ENCODE assay signal across 9 cellular contexts in genomic region chr6:149717588-149718458, GRCh38. TPM values are rescaled to one million over a fixed set of nuclear protein-coding genes. Genes with fewer than 3 reads are reported as not detected.
DNase-seq lines count a peak whose midpoint lies in the region; ATAC-seq, FAIRE-seq and TF ChIP-seq lines count a peak whose summit lies in the region.
"Had no signal": no experiment of that assay in that cellular context is flagged by ENCODE, and none has a peak within 500 bp of the region (broad histone marks: within the 10 kb centered on the region; RNA-seq: fewer than 3 reads in every experiment).

Gene LATS1 (minus strand): TSS chr6:149718101. CDS start chr6:149702126, 15,975 bp downstream.

- dilution Hi-C loops in keratinocyte (cut with MboI; ENCODE audit: extremely low pct_ligation_motif_present, low sequenced_read_pairs) = no loop called here

- peak within 1 kb of the TSS; percentile 99 for H3K4me2 ChIP-seq in keratinocyte (ENCODE audit: control insufficient read depth, extremely low read depth, insufficient read depth, low read depth, low read length)

- FAIRE-seq in keratinocyte (lab: Jason Lieb, UNC) = no peak
- FAIRE-seq: TTC549 had no signal

- DNase-seq in AG10803 (ENCODE audit: low read depth) (peak; percentile 89), NCI-H446 treated with DMSO at 0.1 percent for 48 hours (lab: John Stamatoyannopoulos, UW) (peak; percentile 38), keratinocyte (ENCODE audit: low read depth, low spot score) (peak; percentile 40)
- peak; percentile 85 to 87 for DNase-seq in central memory CD8-positive, alpha-beta T cell (ENCODE audit: low spot score in 2 of 2)
- DNase-seq in stimulated activated CD4-positive, alpha-beta T cell treated with anti-CD3 and anti-CD28 coated beads, Interleukin-15, amount 100 ng/mL, for 1 hour (ENCODE audit: low read depth in 1 of 2, low spot score in 1 of 2) = peak; percentile 79 to 89

- H3K27ac Mint-ChIP-seq in central memory CD8-positive, alpha-beta T cell (ENCODE audit: low read depth) = peak within 1 kb of the TSS; percentile 93

- H4K20me1 ChIP-seq in keratinocyte (ENCODE audit: control insufficient read depth, extremely low read depth, insufficient read depth, low read length) = no peaks in the 10 kb centered on the region

- H3K27me3 Mint-ChIP-seq in central memory CD8-positive, alpha-beta T cell = no peaks in the 10 kb centered on the region

- H3K36me3 ChIP-seq in keratinocyte (ENCODE audit: control insufficient read depth in 2 of 2, extremely low read depth in 1 of 2, insufficient read depth in 2 of 2, low read length in 2 of 2) = no peaks in the 10 kb centered on the region

- H3K79me2 ChIP-seq in keratinocyte (ENCODE audit: control insufficient read depth, insufficient read depth, low read length) = peaks cover 56% of the 10 kb centered on the region

- ATAC-seq in GM19035 (IDR thresholded peaks at IDR 0.05; ENCODE audit: unreplicated experiment) (peak; percentile 91), HG03342 (IDR thresholded peaks at IDR 0.05; ENCODE audit: unreplicated experiment) (peak; percentile 92)
- ATAC-seq in activated CD4-positive, CD25-positive, alpha-beta regulatory T cell treated with anti-CD3 and anti-CD28 coated beads, Interleukin-2, amount 50 U/mL, for 24 hours = peak; percentile 95 to 96
- ATAC-seq in central memory CD8-positive, alpha-beta T cell (replicated peaks; ENCODE audit: extremely low read depth, poor library complexity, severe bottlenecking) = peak; percentile 94

- H2AFZ ChIP-seq in keratinocyte (ENCODE audit: control insufficient read depth, low read length) = peak within 1 kb of the TSS; percentile 97

- peak within 1 kb of the TSS; percentile 98 for H3K9ac ChIP-seq in keratinocyte (ENCODE audit: control insufficient read depth, extremely low read depth, insufficient read depth, low read length)

- H3K9me3 ChIP-seq in keratinocyte (ENCODE audit: control insufficient read depth, low read depth, low read length) = no peaks in the 10 kb centered on the region

- H3K4me1 Mint-ChIP-seq in central memory CD8-positive, alpha-beta T cell = peaks cover 27% of the 10 kb centered on the region

- H3K4me3 ChIP-seq in AG10803 (ENCODE audit: low read length) (peak within 1 kb of the TSS; percentile 91), keratinocyte (ENCODE audit: control insufficient read depth in 2 of 3, extremely low read depth in 1 of 3, insufficient read depth in 2 of 3, low read depth in 1 of 3, low read length in 3 of 3) (peak within 1 kb of the TSS; percentile 72 to 99 (median 78))

- no peaks in the 10 kb centered on the region for H3K9me3 Mint-ChIP-seq in central memory CD8-positive, alpha-beta T cell

- peak within 1 kb of the TSS; percentile 87 for H3K4me3 Mint-ChIP-seq in central memory CD8-positive, alpha-beta T cell

- no peaks in the 10 kb centered on the region for H3K9me1 ChIP-seq in keratinocyte (ENCODE audit: control insufficient read depth, extremely low read depth, insufficient read depth, low read length)

- H3K27ac ChIP-seq in keratinocyte (ENCODE audit: control insufficient read depth, insufficient read depth, low read length) = peak within 1 kb of the TSS; percentile 95

- H3K4me1 ChIP-seq in keratinocyte (ENCODE audit: control insufficient read depth, extremely low read depth, insufficient read depth, low read length) = peaks cover 11% of the 10 kb centered on the region

- H3K36me3 Mint-ChIP-seq in central memory CD8-positive, alpha-beta T cell (ENCODE audit: insufficient read depth) = peaks cover 14% of the 10 kb centered on the region

- TF ChIP-seq CTCF in AG10803 (conservative IDR thresholded peaks at IDR 0.05; ENCODE audit: low read length) = no peak
- no peak for TF ChIP-seq CTCF in keratinocyte (optimal IDR thresholded peaks at IDR 0.05 in 1 of 3, IDR thresholded peaks at IDR 0.05 in 1 of 3, conservative IDR thresholded peaks at IDR 0.05 in 1 of 3; ENCODE audit: extremely low read depth in 1 of 3, insufficient read depth in 2 of 3, low read length in 3 of 3)

- no peaks in the 10 kb centered on the region for H3K27me3 ChIP-seq in keratinocyte (ENCODE audit: control insufficient read depth, extremely low read depth, insufficient read depth, low read length)

RNA-seq across cellular contexts. Expression of gene LATS1, which starts in this region (rescaled TPM):
- polyA plus RNA-seq in keratinocyte = 6.5 to 16.2 TPM (median 11.3 TPM) in 3 replicates
- polyA plus RNA-seq in keratinocyte (2011; ENCODE audit: low read depth) = 8.2 TPM
- polyA plus RNA-seq in keratinocyte (2011; cell fraction: cytosol; rRNA removed) = 5.1 and 10.8 TPM in 2 replicates
- polyA plus RNA-seq in keratinocyte (2011; cell fraction: nucleus; rRNA removed) = 22.7 TPM in 2 replicates
- 7.2 and 9.2 TPM in 2 replicates for polyA plus RNA-seq in keratinocyte (2012; ENCODE audit: low replicate concordance)
- polyA minus RNA-seq in keratinocyte = 16.0 to 30.9 TPM (median 17.2 TPM) in 3 replicates
- polyA minus RNA-seq in keratinocyte (2011; cell fraction: cytosol; rRNA and poly(A)+ RNA removed) = 10.7 TPM
- polyA minus RNA-seq in keratinocyte (2011; cell fraction: nucleus; rRNA and poly(A)+ RNA removed) = 17.4 and 31.6 TPM in 2 replicates

Comparison
In these comparisons a context has a peak if more than half of its experiments do, and no peak if none do; other contexts are left out.
1. Peak in every context shown above with its lines: DNase-seq, ATAC-seq, H3K4me3 ChIP-seq and H3K27ac ChIP-seq.
2. DNase-seq: peak in every context shown above with its lines; median percentile 89 in AG10803; 86 in central memory CD8-positive, alpha-beta T cell; 84 in stimulated activated CD4-positive, alpha-beta T cell treated with anti-CD3 and anti-CD28 coated beads, Interleukin-15, amount 100 ng/mL, for 1 hour; 40 in keratinocyte; 38 in NCI-H446 treated with DMSO at 0.1 percent for 48 hours.